ENCODE assay signal across 16 cellular contexts in the genomic region with DNA sequence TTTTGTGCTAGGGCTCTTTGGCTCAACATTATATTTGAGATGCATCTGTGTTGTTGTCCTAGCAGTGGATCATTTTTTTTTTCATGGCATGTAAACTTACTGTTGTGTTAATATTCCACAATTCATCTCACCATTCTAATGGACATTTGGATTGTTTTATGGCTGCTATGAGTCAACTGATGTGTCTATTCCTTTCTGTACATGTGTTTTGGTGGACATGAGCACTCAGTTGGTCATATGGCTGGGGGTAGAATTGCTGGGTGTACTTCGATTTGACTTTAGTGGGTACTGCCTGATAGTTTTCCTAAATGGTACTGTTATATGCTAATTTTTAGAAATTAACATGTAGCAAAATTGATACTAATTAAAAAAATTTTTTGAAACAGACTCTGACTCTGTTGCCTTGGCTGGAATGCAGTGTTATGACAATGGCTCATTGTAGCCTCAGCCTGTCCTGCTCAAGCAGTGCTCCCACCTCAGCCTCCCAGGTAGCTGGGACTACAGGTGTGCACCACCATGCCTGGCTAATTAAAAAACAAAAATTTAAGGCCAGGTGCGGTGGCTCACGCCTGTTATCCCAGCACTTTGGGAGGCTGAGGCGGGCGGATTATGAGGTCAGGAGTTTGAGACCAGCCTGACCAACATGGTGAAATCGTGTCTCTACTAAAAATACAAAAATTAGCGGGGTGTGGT.
"Had no signal": no experiment of that assay in that cellular context is flagged by ENCODE, and none has a peak within 500 bp of the region (broad histone marks: within the 10 kb centered on the region; RNA-seq: fewer than 3 reads in every experiment).

No MANE protein-coding gene starts in this region.

- DNase-seq: activated CD4-positive, alpha-beta memory T cell treated with anti-CD3 and anti-CD28 coated beads for 36 hours; activated CD4-positive, alpha-beta T cell treated with anti-CD3 and anti-CD28 coated beads for 4 hours; activated CD4-positive, CD25-positive, alpha-beta regulatory T cell; activated gamma-delta T cell treated with Interleukin-2 at 50 U/mL for 16 hours; adrenal gland; glutamatergic neuron; immature natural killer cell; midbrain; natural killer cell; stimulated activated CD4-positive, alpha-beta T cell treated with anti-CD3 and anti-CD28 coated beads, Interleukin-4, amount 100 ng/mL, for 24 hours; stimulated activated naive CD8-positive, alpha-beta T cell treated with anti-CD3 and anti-CD28 coated beads, Interleukin-15, Interleukin-2, amounts not matched to agents 100 U/mL and 50 U/mL, for 24 hours; T1000 had no signal

- H3K27me3 ChIP-seq: adrenal gland, hepatocyte, left lung had no signal

- H3K27ac ChIP-seq: adrenal gland, coronary artery, hepatocyte, left lung, prostate gland had no signal

- H3K4me1 ChIP-seq: adrenal gland, prostate gland had no signal

- H3K4me2 ChIP-seq: hepatocyte had no signal

- H2AFZ ChIP-seq: hepatocyte had no signal

- H3K4me3 ChIP-seq: adrenal gland, coronary artery, hepatocyte, left lung, prostate gland had no signal

- H3K9me3 ChIP-seq: adrenal gland, left lung, prostate gland had no signal

- ATAC-seq: left lung; natural killer cell; stimulated activated naive CD8-positive, alpha-beta T cell treated with anti-CD3 and anti-CD28 coated beads, Interleukin-15, Interleukin-2, amounts not matched to agents 100 U/mL and 50 U/mL, for 24 hours had no signal

- H3K36me3 ChIP-seq: adrenal gland, left lung, prostate gland had no signal
